14 cellular contexts compared by ENCODE assay signal in the genomic region with DNA sequence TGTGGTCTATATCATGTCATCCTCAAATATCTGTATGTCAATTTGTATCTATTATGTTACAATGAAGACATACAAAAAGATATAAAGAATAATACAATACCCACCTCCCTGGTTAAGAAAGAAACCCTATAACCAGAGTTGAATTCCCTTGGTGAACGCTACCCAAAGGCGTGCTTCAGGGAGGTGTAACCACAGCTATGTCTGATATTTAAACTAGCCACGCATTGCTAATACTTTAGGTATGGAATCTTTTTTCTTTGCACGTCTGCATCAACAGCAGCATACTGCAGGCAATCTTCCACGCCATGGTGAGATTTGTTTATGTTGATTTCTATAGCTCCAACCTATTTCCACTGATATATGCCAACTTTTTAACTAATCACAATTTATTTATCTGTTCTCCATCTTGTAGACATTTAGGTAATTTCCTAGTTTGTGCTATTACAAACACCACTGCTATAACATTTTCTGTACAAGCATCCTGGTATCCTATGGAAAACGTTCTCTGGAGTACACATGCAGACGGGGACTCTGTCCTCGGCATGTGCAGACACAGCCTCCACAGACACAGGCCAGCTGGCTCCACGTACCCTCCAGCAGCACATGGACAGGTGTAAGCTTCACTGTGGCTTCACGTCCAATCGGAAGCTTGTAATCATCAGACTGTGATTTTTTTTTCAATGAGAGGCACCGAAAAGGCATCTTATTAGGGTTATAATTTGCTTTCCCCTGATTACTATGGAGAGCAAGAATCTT. TPM values are rescaled to one million over a fixed set of nuclear protein-coding genes. Genes with fewer than 3 reads are reported as not detected.
DNase-seq lines count a peak whose midpoint lies in the region; TF ChIP-seq lines count a peak whose summit lies in the region.
"Had no signal": no experiment of that assay in that cellular context is flagged by ENCODE, and none has a peak within 500 bp of the region (broad histone marks: within the 10 kb centered on the region; RNA-seq: fewer than 3 reads in every experiment).

No MANE protein-coding gene starts in this region.

- no peak overlapping the region for H3K4me3 Mint-ChIP-seq in type B pancreatic cell

- CTCF ChIA-PET in RWPE1 (lab: Yijun Ruan, JAX) = interaction anchor here (0.6 kb wide), 1 partner anchor 25 kb away, joined by 3 read pairs; no protein-coding TSS in a partner anchor

- TF ChIP-seq CTCF in RWPE1 (conservative IDR thresholded peaks at IDR 0.05; ENCODE audit: low read depth) (no peak), fibroblast of mammary gland (conservative IDR thresholded peaks at IDR 0.05; ENCODE audit: control insufficient read depth, insufficient read depth, low read depth, low read length) (no peak), type B pancreatic cell (conservative IDR thresholded peaks at IDR 0.05) (no peak)

- no peaks in the 10 kb centered on the region for H3K36me3 Mint-ChIP-seq in type B pancreatic cell

- POLR2A ChIA-PET in RWPE1 (lab: Yijun Ruan, JAX; ENCODE audit: low non-redundant PET) = no interaction called here

- peak overlapping the region; percentile 44 for H3K27ac Mint-ChIP-seq in type B pancreatic cell

- no peaks in the 10 kb centered on the region for H3K27me3 Mint-ChIP-seq in type B pancreatic cell

- H3K4me3 ChIP-seq in fibroblast of mammary gland (ENCODE audit: control insufficient read depth, low read depth, low read length) = no peak overlapping the region
- H3K4me3 ChIP-seq: adrenal gland, lower lobe of right lung, prostate gland, thyroid gland had no signal

- peaks cover 7% of the 10 kb centered on the region for H3K4me1 Mint-ChIP-seq in type B pancreatic cell (ENCODE audit: unreplicated experiment)

- peak overlapping the region; percentile 87 for H3K27ac ChIP-seq in RWPE1
- H3K27ac ChIP-seq: adrenal gland, lower lobe of right lung, prostate gland, thyroid gland had no signal

- peak; percentile 26 to 34 for DNase-seq in SHP77 (lab: John Stamatoyannopoulos, UW)
- no peak for DNase-seq in SHP77 treated with DMSO at 0.1 percent for 48 hours (lab: John Stamatoyannopoulos, UW)
- DNase-seq in RWPE1 (ENCODE audit: low spot score) = peak; percentile 80
- DNase-seq in fibroblast of mammary gland (ENCODE audit: low read depth) = peak; percentile 78
- DNase-seq in type B pancreatic cell (ENCODE audit: extremely low spot score, unreplicated experiment) = no peak
- DNase-seq in NCI-H128 (lab: John Stamatoyannopoulos, UW; ENCODE audit: unreplicated experiment) = no peak
- no peak for DNase-seq in activated CD4-positive, alpha-beta T cell treated with anti-CD3 and anti-CD28 coated beads, Interleukin-2, amount 50 U/mL, for 1 hour
- no peak for DNase-seq in SKM-1 (lab: John Stamatoyannopoulos, UW; ENCODE audit: unreplicated experiment)
- DNase-seq: adrenal gland, AML-193, lower lobe of right lung, Right ventricle myocardium superior, thyroid gland had no signal

- H3K9me3 Mint-ChIP-seq in type B pancreatic cell = no peaks in the 10 kb centered on the region

RNA-seq across cellular contexts. Expression of a gene that starts 58.5 kb away (rescaled TPM):
- total RNA-seq in type B pancreatic cell (ENCODE audit: low replicate concordance) = 1.1 and 1.3 TPM in 2 replicates
- total RNA-seq: Right ventricle myocardium superior had no signal

RNA-seq across cellular contexts. Expression of a gene that starts 58.5 kb away (rescaled TPM):
- total RNA-seq in type B pancreatic cell (ENCODE audit: low replicate concordance) = 27.7 and 43.3 TPM in 2 replicates

Comparison
In these comparisons a context has a peak if more than half of its experiments do, and no peak if none do; other contexts are left out.
1. DNase-seq: peak in SHP77 (2 of 2), RWPE1 (single experiment) and fibroblast of mammary gland (single experiment); none in SHP77 treated with DMSO at 0.1 percent for 48 hours (single experiment), type B pancreatic cell (single experiment), NCI-H128 (single experiment), activated CD4-positive, alpha-beta T cell treated with anti-CD3 and anti-CD28 coated beads, Interleukin-2, amount 50 U/mL, for 1 hour (single experiment) and SKM-1 (single experiment).